In the genomic region with DNA sequence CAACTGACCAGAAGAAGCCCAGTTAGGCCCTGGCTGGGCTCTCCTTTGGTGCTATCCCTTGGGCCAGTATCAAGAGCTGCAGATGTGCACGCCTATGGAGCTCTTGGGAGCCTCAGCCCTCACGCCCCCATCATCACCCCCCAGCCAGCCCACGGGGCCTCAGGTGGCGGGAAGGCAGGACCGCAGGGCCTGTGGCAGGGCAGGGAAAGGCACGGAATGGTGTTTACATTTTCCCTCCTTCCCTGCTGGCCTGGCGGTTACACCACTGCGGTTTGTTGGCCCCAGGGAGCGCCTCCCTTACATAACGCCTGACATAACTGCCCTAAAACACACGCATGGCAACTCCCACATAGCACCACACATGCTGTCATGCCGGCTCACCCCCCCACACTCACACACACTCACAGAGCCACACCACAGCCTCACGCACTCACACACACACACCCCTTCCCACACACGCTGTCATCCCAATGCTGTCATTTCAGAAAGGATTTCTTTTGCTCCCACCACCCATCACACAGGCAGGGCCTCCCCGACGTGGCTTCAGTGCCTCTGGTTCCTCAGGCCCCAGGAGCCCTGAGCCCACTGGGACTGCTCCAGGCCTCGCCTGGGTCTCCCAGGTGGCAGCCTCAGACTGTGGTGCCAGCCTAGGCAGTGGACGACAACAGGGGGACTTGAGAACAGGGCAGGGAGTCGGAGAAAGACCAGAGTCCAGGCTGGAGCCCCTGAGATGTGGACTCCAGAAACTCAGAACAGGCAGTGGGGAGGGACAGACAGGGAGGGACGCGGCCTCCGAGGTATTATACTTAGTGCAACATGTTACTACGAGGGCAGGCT, we compare ENCODE assay signal across 1 cellular context.
TF ChIP-seq lines count a peak whose summit lies in the region.

No MANE protein-coding gene starts in this region.

TF ChIP-seq in HepG2, 621 proteins besides CTCF, POLR2A, EP300 and RAD21 (continued from another document and continues in another):
- TF ChIP-seq ZNF253 (CRISPR knock-in tag; IDR thresholded peaks at IDR 0.05; ENCODE audit: borderline replicate concordance) (0 out of 2 replicates have a peak, but pooled peaks have one; percentile 77), ARHGAP35 (CRISPR knock-in tag; IDR thresholded peaks at IDR 0.05; ENCODE audit: borderline replicate concordance) (0 out of 2 replicates have a peak, but pooled peaks have one; percentile 25), EZH2 (conservative IDR thresholded peaks at IDR 0.05; ENCODE audit: low read depth, low read length) (no peak), CBX2 (IDR thresholded peaks at IDR 0.05; ENCODE audit: low read depth, low read length) (no peak), CBX2 (CRISPR knock-in tag; IDR thresholded peaks at IDR 0.05; ENCODE audit: low read depth) (no peak), RFXANK (CRISPR knock-in tag; IDR thresholded peaks at IDR 0.05) (0 out of 2 replicates have a peak, but pooled peaks have one; percentile 51), NR2F6 (IDR thresholded peaks at IDR 0.05) (peak; percentile 51; the same call in 1 of the 2 replicates), NR2F6 (CRISPR knock-in tag; IDR thresholded peaks at IDR 0.05) (peak; percentile 88), DRAP1 (CRISPR knock-in tag; IDR thresholded peaks at IDR 0.05) (peak; percentile 27; the same call in 1 of the 2 replicates), ZNF614 (CRISPR knock-in tag; IDR thresholded peaks at IDR 0.05; ENCODE audit: borderline replicate concordance) (peak; percentile 58; the same call in 1 of the 2 replicates), ONECUT2 (CRISPR knock-in tag; IDR thresholded peaks at IDR 0.05) (no peak), SALL2 (CRISPR knock-in tag; IDR thresholded peaks at IDR 0.05) (no peak), PAXIP1 (CRISPR knock-in tag; conservative IDR thresholded peaks at IDR 0.05) (peak; percentile 88), FOXP4 (CRISPR knock-in tag; IDR thresholded peaks at IDR 0.05) (peak; percentile 88), SNAI1 (CRISPR knock-in tag; IDR thresholded peaks at IDR 0.05; ENCODE audit: borderline replicate concordance) (no peak), SALL1 (CRISPR knock-in tag; IDR thresholded peaks at IDR 0.05) (peak; percentile 98), SRSF9 (IDR thresholded peaks at IDR 0.05; ENCODE audit: borderline replicate concordance, insufficient read depth, low read depth, low read length, poor library complexity, severe bottlenecking) (no peak), SP2 (CRISPR knock-in tag; IDR thresholded peaks at IDR 0.05) (no peak), KDM5A (IDR thresholded peaks at IDR 0.05; ENCODE audit: borderline replicate concordance, low read length) (no peak), ZNF646 (CRISPR knock-in tag; IDR thresholded peaks at IDR 0.05) (peak; percentile 91), ZNF24 (IDR thresholded peaks at IDR 0.05) (no peak), ZNF30 (CRISPR knock-in tag; IDR thresholded peaks at IDR 0.05) (peak; percentile 77; the same call in 1 of the 2 replicates), HBP1 (CRISPR knock-in tag; IDR thresholded peaks at IDR 0.05; ENCODE audit: low read depth) (peak; percentile 93; the same call in 1 of the 2 replicates)
- TF ChIP-seq, protein P1, sequence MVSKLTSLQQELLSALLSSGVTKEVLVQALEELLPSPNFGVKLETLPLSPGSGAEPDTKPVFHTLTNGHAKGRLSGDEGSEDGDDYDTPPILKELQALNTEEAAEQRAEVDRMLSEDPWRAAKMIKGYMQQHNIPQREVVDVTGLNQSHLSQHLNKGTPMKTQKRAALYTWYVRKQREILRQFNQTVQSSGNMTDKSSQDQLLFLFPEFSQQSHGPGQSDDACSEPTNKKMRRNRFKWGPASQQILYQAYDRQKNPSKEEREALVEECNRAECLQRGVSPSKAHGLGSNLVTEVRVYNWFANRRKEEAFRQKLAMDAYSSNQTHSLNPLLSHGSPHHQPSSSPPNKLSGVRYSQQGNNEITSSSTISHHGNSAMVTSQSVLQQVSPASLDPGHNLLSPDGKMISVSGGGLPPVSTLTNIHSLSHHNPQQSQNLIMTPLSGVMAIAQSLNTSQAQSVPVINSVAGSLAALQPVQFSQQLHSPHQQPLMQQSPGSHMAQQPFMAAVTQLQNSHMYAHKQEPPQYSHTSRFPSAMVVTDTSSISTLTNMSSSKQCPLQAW (CRISPR knock-in tag; IDR thresholded peaks at IDR 0.05): peak; percentile 96
- TF ChIP-seq, protein P2, sequence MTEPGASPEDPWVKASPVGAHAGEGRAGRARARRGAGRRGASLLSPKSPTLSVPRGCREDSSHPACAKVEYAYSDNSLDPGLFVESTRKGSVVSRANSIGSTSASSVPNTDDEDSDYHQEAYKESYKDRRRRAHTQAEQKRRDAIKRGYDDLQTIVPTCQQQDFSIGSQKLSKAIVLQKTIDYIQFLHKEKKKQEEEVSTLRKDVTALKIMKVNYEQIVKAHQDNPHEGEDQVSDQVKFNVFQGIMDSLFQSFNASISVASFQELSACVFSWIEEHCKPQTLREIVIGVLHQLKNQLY (CRISPR knock-in tag; IDR thresholded peaks at IDR 0.05): peak; percentile 43
- TF ChIP-seq, protein P3, sequence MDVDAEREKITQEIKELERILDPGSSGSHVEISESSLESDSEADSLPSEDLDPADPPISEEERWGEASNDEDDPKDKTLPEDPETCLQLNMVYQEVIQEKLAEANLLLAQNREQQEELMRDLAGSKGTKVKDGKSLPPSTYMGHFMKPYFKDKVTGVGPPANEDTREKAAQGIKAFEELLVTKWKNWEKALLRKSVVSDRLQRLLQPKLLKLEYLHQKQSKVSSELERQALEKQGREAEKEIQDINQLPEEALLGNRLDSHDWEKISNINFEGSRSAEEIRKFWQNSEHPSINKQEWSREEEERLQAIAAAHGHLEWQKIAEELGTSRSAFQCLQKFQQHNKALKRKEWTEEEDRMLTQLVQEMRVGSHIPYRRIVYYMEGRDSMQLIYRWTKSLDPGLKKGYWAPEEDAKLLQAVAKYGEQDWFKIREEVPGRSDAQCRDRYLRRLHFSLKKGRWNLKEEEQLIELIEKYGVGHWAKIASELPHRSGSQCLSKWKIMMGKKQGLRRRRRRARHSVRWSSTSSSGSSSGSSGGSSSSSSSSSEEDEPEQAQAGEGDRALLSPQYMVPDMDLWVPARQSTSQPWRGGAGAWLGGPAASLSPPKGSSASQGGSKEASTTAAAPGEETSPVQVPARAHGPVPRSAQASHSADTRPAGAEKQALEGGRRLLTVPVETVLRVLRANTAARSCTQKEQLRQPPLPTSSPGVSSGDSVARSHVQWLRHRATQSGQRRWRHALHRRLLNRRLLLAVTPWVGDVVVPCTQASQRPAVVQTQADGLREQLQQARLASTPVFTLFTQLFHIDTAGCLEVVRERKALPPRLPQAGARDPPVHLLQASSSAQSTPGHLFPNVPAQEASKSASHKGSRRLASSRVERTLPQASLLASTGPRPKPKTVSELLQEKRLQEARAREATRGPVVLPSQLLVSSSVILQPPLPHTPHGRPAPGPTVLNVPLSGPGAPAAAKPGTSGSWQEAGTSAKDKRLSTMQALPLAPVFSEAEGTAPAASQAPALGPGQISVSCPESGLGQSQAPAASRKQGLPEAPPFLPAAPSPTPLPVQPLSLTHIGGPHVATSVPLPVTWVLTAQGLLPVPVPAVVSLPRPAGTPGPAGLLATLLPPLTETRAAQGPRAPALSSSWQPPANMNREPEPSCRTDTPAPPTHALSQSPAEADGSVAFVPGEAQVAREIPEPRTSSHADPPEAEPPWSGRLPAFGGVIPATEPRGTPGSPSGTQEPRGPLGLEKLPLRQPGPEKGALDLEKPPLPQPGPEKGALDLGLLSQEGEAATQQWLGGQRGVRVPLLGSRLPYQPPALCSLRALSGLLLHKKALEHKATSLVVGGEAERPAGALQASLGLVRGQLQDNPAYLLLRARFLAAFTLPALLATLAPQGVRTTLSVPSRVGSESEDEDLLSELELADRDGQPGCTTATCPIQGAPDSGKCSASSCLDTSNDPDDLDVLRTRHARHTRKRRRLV (CRISPR knock-in tag; IDR thresholded peaks at IDR 0.05): peak; percentile 44; the same call in 1 of the 2 replicates
